8 cellular contexts compared by ENCODE assay signal in genomic region chr4:97262769-97263168, GRCh38.
"Had no signal": no experiment of that assay in that cellular context is flagged by ENCODE, and none has a peak within 500 bp of the region (broad histone marks: within the 10 kb centered on the region; RNA-seq: fewer than 3 reads in every experiment).

No MANE protein-coding gene starts in this region.

- H3K4me3 ChIP-seq: GM12878 had no signal

- FAIRE-seq: G401.6, GM12878, GM12891, GM12892, GM18507, GM19239 had no signal

- ATAC-seq: GM12878 had no signal

- DNase-seq: GDM1, GF-D8 had no signal
